Comparison of ENCODE assay signal across 21 cellular contexts in genomic region chr5:150593593-150593992, GRCh38. TPM values are rescaled to one million over a fixed set of nuclear protein-coding genes. Genes with fewer than 3 reads are reported as not detected.
A peak's percentile ranks its signal among the peaks of the same experiment; 100 is the strongest.
DNase-seq lines count a peak whose midpoint lies in the region; FAIRE-seq and TF ChIP-seq lines count a peak whose summit lies in the region.
"Had no signal": no experiment of that assay in that cellular context is flagged by ENCODE, and none has a peak within 500 bp of the region (broad histone marks: within the 10 kb centered on the region; RNA-seq: fewer than 3 reads in every experiment).

No MANE protein-coding gene starts in this region.

- no peak for TF ChIP-seq POLR2A in GM12892 (IDR thresholded peaks at IDR 0.05; ENCODE audit: low read depth, low read length)

- H3K36me3 Mint-ChIP-seq in endothelial cell (ENCODE audit: low read depth, unreplicated experiment) (no peaks in the 10 kb centered on the region), neural progenitor cell (no peaks in the 10 kb centered on the region)
- H3K36me3 Mint-ChIP-seq: activated naive CD8-positive, alpha-beta T cell treated with anti-CD3 and anti-CD28 coated beads, Interleukin-2, amount 10 ng/mL, durations not matched to agents 7 days and 5 days; naive thymus-derived CD8-positive, alpha-beta T cell had no signal

- no peak for FAIRE-seq in GM12892 (lab: Jason Lieb, UNC)

- H3K9ac ChIP-seq in neural progenitor cell = no peak overlapping the region

- no peaks in the 10 kb centered on the region for H3K27me3 ChIP-seq in tibial artery
- no peaks in the 10 kb centered on the region for H3K27me3 ChIP-seq in WERI-Rb-1 (ENCODE audit: insufficient read depth, low read depth, severe bottlenecking)
- H3K27me3 ChIP-seq in neural progenitor cell = no peaks in the 10 kb centered on the region
- H3K27me3 ChIP-seq: cardiac muscle cell, MG63, SJSA1 had no signal

- intact Hi-C loops in tibial artery (cut with DNase I; ENCODE audit: low total_unique reads) = no loop called here

- TF ChIP-seq CTCF in endothelial cell (IDR thresholded peaks at IDR 0.05; ENCODE audit: unreplicated experiment) (no peak), tibial artery (IDR thresholded peaks at IDR 0.05) (no peak), WERI-Rb-1 (IDR thresholded peaks at IDR 0.05; ENCODE audit: low read depth, low read length) (no peak), neural progenitor cell (IDR thresholded peaks at IDR 0.05) (no peak)

- H3K4me1 Mint-ChIP-seq in endothelial cell (ENCODE audit: unreplicated experiment) (peaks cover 65% of the 10 kb centered on the region), neural progenitor cell (peaks cover 42% of the 10 kb centered on the region)
- H3K4me1 Mint-ChIP-seq: activated naive CD8-positive, alpha-beta T cell treated with anti-CD3 and anti-CD28 coated beads, Interleukin-2, amount 10 ng/mL, durations not matched to agents 7 days and 5 days; naive thymus-derived CD8-positive, alpha-beta T cell had no signal

- H3K4me1 ChIP-seq in tibial artery = peaks cover 5 to 87% (median 58%) of the 10 kb centered on the region in 4 donors
- H3K4me1 ChIP-seq in neural progenitor cell = peaks cover 28% of the 10 kb centered on the region
- H3K4me1 ChIP-seq: HAP-1, SJSA1 had no signal

- H3K27me3 Mint-ChIP-seq in endothelial cell (ENCODE audit: unreplicated experiment) = peaks cover 9% of the 10 kb centered on the region
- peaks cover 6% of the 10 kb centered on the region for H3K27me3 Mint-ChIP-seq in neural progenitor cell (ENCODE audit: insufficient read depth, low read depth)
- H3K27me3 Mint-ChIP-seq: activated naive CD8-positive, alpha-beta T cell treated with anti-CD3 and anti-CD28 coated beads, Interleukin-2, amount 10 ng/mL, durations not matched to agents 7 days and 5 days; progenitor cell of endocrine pancreas had no signal

- peak overlapping the region; percentile 78 for H3K4me3 Mint-ChIP-seq in endothelial cell (ENCODE audit: unreplicated experiment)
- no peak overlapping the region for H3K4me3 Mint-ChIP-seq in neural progenitor cell
- H3K4me3 Mint-ChIP-seq: activated naive CD8-positive, alpha-beta T cell treated with anti-CD3 and anti-CD28 coated beads, Interleukin-2, amount 10 ng/mL, durations not matched to agents 7 days and 5 days; naive thymus-derived CD8-positive, alpha-beta T cell had no signal

- H4K20me1 ChIP-seq in neural progenitor cell (ENCODE audit: low read depth) = no peaks in the 10 kb centered on the region

- H3K9me3 Mint-ChIP-seq in endothelial cell (ENCODE audit: unreplicated experiment) (no peaks in the 10 kb centered on the region), neural progenitor cell (no peaks in the 10 kb centered on the region)
- H3K9me3 Mint-ChIP-seq: activated naive CD8-positive, alpha-beta T cell treated with anti-CD3 and anti-CD28 coated beads, Interleukin-2, amount 10 ng/mL, durations not matched to agents 7 days and 5 days; naive thymus-derived CD8-positive, alpha-beta T cell had no signal

- no peak overlapping the region for H2AFZ ChIP-seq in neural progenitor cell (replicated peaks)

- H3K4me3 ChIP-seq in tibial artery (no peak overlapping the region), WERI-Rb-1 (ENCODE audit: low read depth, low read length) (no peak overlapping the region), neural progenitor cell (no peak overlapping the region)
- H3K4me3 ChIP-seq: cardiac muscle cell, HAP-1, lung, MG63, SJSA1 had no signal

- H3K27ac Mint-ChIP-seq in endothelial cell (ENCODE audit: unreplicated experiment) (peak overlapping the region; percentile 92), neural progenitor cell (no peak overlapping the region)
- H3K27ac Mint-ChIP-seq: activated naive CD8-positive, alpha-beta T cell treated with anti-CD3 and anti-CD28 coated beads, Interleukin-2, amount 10 ng/mL, durations not matched to agents 7 days and 5 days; progenitor cell of endocrine pancreas had no signal

- DNase-seq in OCI-M1 (lab: John Stamatoyannopoulos, UW) = peak; percentile 80
- DNase-seq in endothelial cell (ENCODE audit: low spot score) = no peak
- peak; percentile 78 for DNase-seq in myocyte (ENCODE audit: low read depth)
- DNase-seq in tibial artery = peak in 1 of 2 donors; percentile 69
- DNase-seq in WERI-Rb-1 = no peak
- no peak for DNase-seq in GM12892 (ENCODE audit: insufficient read length)
- DNase-seq in epidermal melanocyte (ENCODE audit: insufficient read length, low spot score) = no peak
- DNase-seq in neural progenitor cell (ENCODE audit: low spot score) = no peak
- DNase-seq: activated CD8-positive, alpha-beta memory T cell treated with anti-CD3 and anti-CD28 coated beads for 24 hours; activated naive CD8-positive, alpha-beta T cell treated with anti-CD3 and anti-CD28 coated beads, Interleukin-2, amount 10 ng/mL, durations not matched to agents 7 days and 5 days; DMS79 treated with DMSO at 0.1 percent for 48 hours; MG63; naive thymus-derived CD8-positive, alpha-beta T cell; NCI-H1436; NCI-H2171 treated with DMSO at 0.1 percent for 48 hours; NCI-H748 treated with DMSO at 0.1 percent for 48 hours had no signal

- H3F3A ChIP-seq in neural progenitor cell (ENCODE audit: low read depth) = peaks cover 7% of the 10 kb centered on the region

- H3K27ac ChIP-seq in tibial artery = peak overlapping the region; percentile 86 to 100
- H3K27ac ChIP-seq in WERI-Rb-1 = no peak overlapping the region
- H3K27ac ChIP-seq in neural progenitor cell = no peak overlapping the region
- H3K27ac ChIP-seq: cardiac muscle cell, SJSA1 had no signal

- H3K36me3 ChIP-seq in tibial artery (no peaks in the 10 kb centered on the region), WERI-Rb-1 (no peaks in the 10 kb centered on the region), neural progenitor cell (no peaks in the 10 kb centered on the region)
- H3K36me3 ChIP-seq: cardiac muscle cell, HAP-1, MG63, SJSA1 had no signal

- H3K4me2 ChIP-seq in neural progenitor cell = no peak overlapping the region

- no peaks in the 10 kb centered on the region for H3K79me2 ChIP-seq in neural progenitor cell (ENCODE audit: low read depth)

- H3K9me3 ChIP-seq in tibial artery (no peaks in the 10 kb centered on the region), WERI-Rb-1 (ENCODE audit: severe bottlenecking) (no peaks in the 10 kb centered on the region), neural progenitor cell (ENCODE audit: low read depth) (no peaks in the 10 kb centered on the region)
- H3K9me3 ChIP-seq: HAP-1, MG63, SJSA1 had no signal

RNA-seq across cellular contexts. Expression of gene SYNPO, which starts 46.9 kb away (rescaled TPM):
- total RNA-seq in endothelial cell (ENCODE audit: unreplicated experiment) = 94.3 TPM
- 7.8 and 8.1 TPM in 2 replicates for total RNA-seq in myocyte
- 80.0 TPM for polyA plus RNA-seq in myocyte (2012)
- 18.8 TPM for polyA plus RNA-seq in GM12892 (2012; ENCODE audit: missing spikeins)
- 0.41 and 1.3 TPM in 2 replicates for total RNA-seq in neural progenitor cell (ENCODE audit: low replicate concordance)
- polyA plus RNA-seq: naive thymus-derived CD8-positive, alpha-beta T cell had no signal

Comparison
In these comparisons a context has a peak if more than half of its experiments do, and no peak if none do; other contexts are left out.
1. DNase-seq: peak in OCI-M1 (single experiment) and myocyte (single experiment); none in endothelial cell (single experiment), WERI-Rb-1 (single experiment), GM12892 (single experiment), epidermal melanocyte (single experiment) and neural progenitor cell (single experiment).
2. H3K27ac ChIP-seq: peak in tibial artery (2 of 2); none in WERI-Rb-1 (single experiment) and neural progenitor cell (single experiment).
3. RNA of gene SYNPO, which starts 46.9 kb away (total RNA-seq): 94.3 TPM in endothelial cell (single experiment); 7.8 to 8.1 TPM in myocyte and 0.41 to 1.3 TPM in neural progenitor cell; every median in the first group is over 10 times any median in the second.